ENCODE assay signal across 18 cellular contexts in the genomic region with DNA sequence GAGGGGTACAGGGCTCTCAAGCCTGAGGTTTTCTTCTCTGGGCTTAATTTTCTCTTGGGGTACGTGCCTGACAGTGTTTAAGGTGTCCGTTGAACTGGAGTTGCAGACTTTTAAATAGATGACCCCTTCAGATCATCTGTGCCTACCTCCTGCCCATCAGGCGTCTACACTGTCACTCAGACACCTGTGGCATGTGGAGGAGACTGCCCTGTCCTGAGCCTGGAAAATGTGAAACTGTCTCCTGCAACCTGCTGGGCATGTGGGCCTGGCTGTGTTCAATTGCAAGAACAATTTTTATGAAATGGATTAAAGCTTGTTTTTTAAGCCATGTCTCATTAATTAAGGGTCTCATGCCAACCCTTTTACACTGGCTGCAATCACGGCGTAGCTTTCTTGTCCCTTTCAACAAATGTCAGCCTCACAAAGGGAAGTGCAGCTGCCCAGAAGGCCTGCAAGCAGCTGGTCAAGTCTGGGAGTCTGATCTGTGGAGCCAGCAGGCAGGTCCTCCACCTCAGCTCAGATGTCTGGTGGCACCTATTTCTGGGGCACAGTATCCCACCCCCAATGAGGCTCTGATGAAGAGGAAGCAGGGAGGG.
"Had no signal": no experiment of that assay in that cellular context is flagged by ENCODE, and none has a peak within 500 bp of the region (broad histone marks: within the 10 kb centered on the region; RNA-seq: fewer than 3 reads in every experiment).

No MANE protein-coding gene starts in this region.

- H3K27me3 Mint-ChIP-seq: activated CD4-positive, alpha-beta T cell treated with anti-CD3 and anti-CD28 coated beads, Interleukin-2, amount 10 ng/mL, durations not matched to agents 24 days and 14 days; memory B cell had no signal

- H3K4me1 ChIP-seq: pancreas, thyroid gland had no signal

- H3K27ac Mint-ChIP-seq: activated CD4-positive, alpha-beta T cell treated with anti-CD3 and anti-CD28 coated beads, Interleukin-2, amount 10 ng/mL, durations not matched to agents 24 days and 14 days; memory B cell had no signal

- H3K9me3 Mint-ChIP-seq: activated CD4-positive, alpha-beta T cell treated with anti-CD3 and anti-CD28 coated beads, Interleukin-2, amount 10 ng/mL, durations not matched to agents 24 days and 14 days; activated naive CD4-positive, alpha-beta T cell treated with anti-CD3 and anti-CD28 coated beads, Interleukin-2, amount 50 U/mL, for 72 hours; memory B cell; neural crest cell had no signal

- FAIRE-seq: endothelial cell of umbilical vein, pancreas, urothelium cell line had no signal

- H3K27me3 ChIP-seq: heart left ventricle, left lung, pancreas, thyroid gland had no signal

- H3K27ac ChIP-seq: heart left ventricle, left lung, pancreas, thyroid gland, VCaP had no signal

- ATAC-seq: activated naive CD4-positive, alpha-beta T cell treated with anti-CD3 and anti-CD28 coated beads, Interleukin-2, amount 50 U/mL, for 72 hours; heart left ventricle; left lung; pancreas had no signal

- H3K9me3 ChIP-seq: heart left ventricle, left lung, pancreas, thyroid gland had no signal

- H3K4me3 Mint-ChIP-seq: activated CD4-positive, alpha-beta T cell treated with anti-CD3 and anti-CD28 coated beads, Interleukin-2, amount 10 ng/mL, durations not matched to agents 24 days and 14 days; memory B cell; neural crest cell had no signal

- H3K4me3 ChIP-seq: heart left ventricle, left lung, pancreas, thyroid gland had no signal

- DNase-seq: activated CD4-positive, alpha-beta T cell treated with anti-CD3 and anti-CD28 coated beads, Interleukin-2, amount 10 ng/mL, durations not matched to agents 24 days and 14 days; activated effector memory CD4-positive, alpha-beta T cell treated with anti-CD3 and anti-CD28 coated beads, Interleukin-2, amount 50 U/mL, for 16 hours; activated T-cell treated with anti-CD3 and anti-CD28 coated beads, Interleukin-2, amount 50 U/mL, for 1 hour; foreskin melanocyte; heart left ventricle; islet precursor cell; stimulated activated CD4-positive, alpha-beta T cell treated with anti-CD3 and anti-CD28 coated beads, Interleukin-4, amount 100 ng/mL, for 1 hour; stimulated activated CD8-positive, alpha-beta memory T cell treated with anti-CD3 and anti-CD28 coated beads, Interleukin-4, amount 100 ng/mL, for 48 hours; T1000; thyroid gland had no signal
